9 cellular contexts compared by ENCODE assay signal in genomic region chr1:7954683-7955082, GRCh38. TPM values are rescaled to one million over a fixed set of nuclear protein-coding genes. Genes with fewer than 3 reads are reported as not detected.
DNase-seq lines count a peak whose midpoint lies in the region; ATAC-seq, FAIRE-seq and TF ChIP-seq lines count a peak whose summit lies in the region.
"Had no signal": no experiment of that assay in that cellular context is flagged by ENCODE, and none has a peak within 500 bp of the region (broad histone marks: within the 10 kb centered on the region; RNA-seq: fewer than 3 reads in every experiment).

No MANE protein-coding gene starts in this region.

- ATAC-seq in thoracic aorta (ENCODE audit: insufficient number of reproducible peaks, low FRiP score, low read depth): no peak

- no peaks in the 10 kb centered on the region for H3K27me3 ChIP-seq in iPS-15b (ENCODE audit: control insufficient read depth, insufficient read depth, low read length)
- H3K27me3 ChIP-seq in thoracic aorta (replicated peaks; ENCODE audit: insufficient read depth): no peaks in the 10 kb centered on the region
- no peaks in the 10 kb centered on the region for H3K27me3 ChIP-seq in H9 (ENCODE audit: insufficient read depth, low read length)

- no peak for FAIRE-seq in D721Med (lab: Jason Lieb, UNC)

- H3K4me2 ChIP-seq in H9 (ENCODE audit: insufficient read depth, insufficient read length, low read length): no peak overlapping the region

- no peak overlapping the region for H3K23ac ChIP-seq in H9 (ENCODE audit: insufficient read length, low read depth, low read length)

- H4K91ac ChIP-seq in H9 (ENCODE audit: insufficient read length, low read depth, low read length): no peak overlapping the region

- H3K27ac ChIP-seq in thoracic aorta: peak overlapping the region; percentile 77 to 91
- no peak overlapping the region for H3K27ac ChIP-seq in H9 (ENCODE audit: insufficient read length, low read depth, low read length)
- H3K27ac ChIP-seq: VCaP had no signal

- H3K4me3 ChIP-seq in iPS-15b (ENCODE audit: low read depth, low read length): peak overlapping the region; percentile 85
- peak overlapping the region; percentile 88 for H3K4me3 ChIP-seq in thoracic aorta

- peak overlapping the region; percentile 96 for H3K27ac Mint-ChIP-seq in activated CD4-positive, alpha-beta T cell treated with anti-CD3 and anti-CD28 coated beads, Interleukin-2, amount 10 ng/mL, durations not matched to agents 7 days and 5 days
- H3K27ac Mint-ChIP-seq in activated CD4-positive, alpha-beta memory T cell treated with anti-CD3 and anti-CD28 coated beads, Interleukin-2, amount 10 ng/mL, durations not matched to agents 7 days and 5 days: peak overlapping the region; percentile 96
- no peak overlapping the region for H3K27ac Mint-ChIP-seq in H9

- no peak overlapping the region for H3K18ac ChIP-seq in H9 (ENCODE audit: insufficient read length, low read depth, low read length)

- no peak overlapping the region for H2BK120ac ChIP-seq in H9 (ENCODE audit: low read depth, low read length, poor library complexity, severe bottlenecking)

- no peaks in the 10 kb centered on the region for H3K36me3 Mint-ChIP-seq in activated CD4-positive, alpha-beta T cell treated with anti-CD3 and anti-CD28 coated beads, Interleukin-2, amount 10 ng/mL, durations not matched to agents 7 days and 5 days (ENCODE audit: low read depth)
- H3K36me3 Mint-ChIP-seq in activated CD4-positive, alpha-beta memory T cell treated with anti-CD3 and anti-CD28 coated beads, Interleukin-2, amount 10 ng/mL, durations not matched to agents 7 days and 5 days (ENCODE audit: low read depth): peaks cover 5% of the 10 kb centered on the region
- H3K36me3 Mint-ChIP-seq in H9 (ENCODE audit: insufficient read depth in 1 of 3, low read depth in 3 of 3): peaks cover 0 to 11% (median 3%) of the 10 kb centered on the region in 3 experiments; a peak in 2 of 7 replicates

- H3K36me3 ChIP-seq in iPS-15b (ENCODE audit: control insufficient read depth, insufficient read depth, low read length) (no peaks in the 10 kb centered on the region), thoracic aorta (no peaks in the 10 kb centered on the region)

- H4K5ac ChIP-seq in H9 (ENCODE audit: insufficient read length, low read depth, low read length): no peak overlapping the region

- no peak overlapping the region for H2BK5ac ChIP-seq in H9 (ENCODE audit: insufficient read length, low read length)

- H3K79me2 ChIP-seq in H9 (ENCODE audit: insufficient read depth, low read length): no peaks in the 10 kb centered on the region

- 100% methylated on average over 1 of the region's 7 CpGs for WGBS in H9 (ENCODE audit: extremely low coverage, insufficient read length, low lambda C conversion rate)

- POLR2A ChIA-PET in activated CD4-positive, alpha-beta T cell treated with anti-CD3 and anti-CD28 coated beads, Interleukin-2, amount 10 ng/mL, durations not matched to agents 7 days and 5 days (lab: Charles Lee): no interaction called here
- POLR2A ChIA-PET in activated CD4-positive, alpha-beta memory T cell treated with anti-CD3 and anti-CD28 coated beads, Interleukin-2, amount 10 ng/mL, durations not matched to agents 7 days and 5 days (lab: Charles Lee): interaction anchor here (1.6 kb wide), 1 partner anchor 24 kb away, joined by 4 read pairs; no protein-coding TSS in a partner anchor

- H3K14ac ChIP-seq in H9 (ENCODE audit: insufficient read depth, low read length): no peak overlapping the region

- no peak overlapping the region for H4K8ac ChIP-seq in H9 (replicated peaks; ENCODE audit: insufficient read length, low read depth, low read length)

- no peak for TF ChIP-seq CTCF in thoracic aorta (IDR thresholded peaks at IDR 0.05)
- TF ChIP-seq CTCF in H9 (conservative IDR thresholded peaks at IDR 0.05): no peak
- TF ChIP-seq CTCF in D721Med (IDR thresholded peaks at IDR 0.05; ENCODE audit: insufficient read depth, missing control alignments): no peak

- H3K9ac ChIP-seq in iPS-15b (ENCODE audit: low read depth, low read length) (no peak overlapping the region), H9 (ENCODE audit: extremely low read depth, insufficient read length, low read length) (no peak overlapping the region)

- H4K20me1 ChIP-seq in H9 (ENCODE audit: control insufficient read depth, insufficient read depth, insufficient read length): no peaks in the 10 kb centered on the region

- H2BK12ac ChIP-seq in H9 (ENCODE audit: insufficient read length, low read depth, low read length): no peak overlapping the region

- peak overlapping the region; percentile 85 for H3K4me3 Mint-ChIP-seq in activated CD4-positive, alpha-beta T cell treated with anti-CD3 and anti-CD28 coated beads, Interleukin-2, amount 10 ng/mL, durations not matched to agents 7 days and 5 days
- peak overlapping the region; percentile 88 for H3K4me3 Mint-ChIP-seq in activated CD4-positive, alpha-beta memory T cell treated with anti-CD3 and anti-CD28 coated beads, Interleukin-2, amount 10 ng/mL, durations not matched to agents 7 days and 5 days
- peak overlapping the region in 1 of 2 experiments; percentile 75; a peak in 2 of 5 replicates for H3K4me3 Mint-ChIP-seq in H9

- H2AK5ac ChIP-seq in H9 (ENCODE audit: insufficient read length, low read length): no peak overlapping the region

- H3K4me1 ChIP-seq in iPS-15b (ENCODE audit: control insufficient read depth, insufficient read depth, low read length) (no peaks in the 10 kb centered on the region), thoracic aorta (ENCODE audit: control insufficient read depth in 1 of 2, low read depth in 2 of 2) (peaks cover 0 to 4% of the 10 kb centered on the region in 2 donors), H9 (ENCODE audit: insufficient read depth, low read length) (no peaks in the 10 kb centered on the region)

- no peak overlapping the region for H2BK15ac ChIP-seq in H9 (ENCODE audit: low read depth, low read length)

- no peak overlapping the region for H2AFZ ChIP-seq in H9 (ENCODE audit: low read length)

- H3K56ac ChIP-seq in H9 (ENCODE audit: insufficient read length, low read depth, low read length): no peak overlapping the region

- no peak overlapping the region for H2BK20ac ChIP-seq in H9 (ENCODE audit: low read depth, low read length, poor library complexity, severe bottlenecking)

- no peaks in the 10 kb centered on the region for H3K9me3 ChIP-seq in iPS-15b (ENCODE audit: control insufficient read depth, insufficient read depth, low read length)
- no peaks in the 10 kb centered on the region for H3K9me3 ChIP-seq in thoracic aorta
- no peaks in the 10 kb centered on the region for H3K9me3 ChIP-seq in H9 (ENCODE audit: control insufficient read depth, low read depth, low read length)

- no peak overlapping the region for H3T11ph ChIP-seq in H9 (ENCODE audit: low read length)

- H3K9me3 Mint-ChIP-seq in activated CD4-positive, alpha-beta T cell treated with anti-CD3 and anti-CD28 coated beads, Interleukin-2, amount 10 ng/mL, durations not matched to agents 7 days and 5 days: no peaks in the 10 kb centered on the region
- no peaks in the 10 kb centered on the region for H3K9me3 Mint-ChIP-seq in activated CD4-positive, alpha-beta memory T cell treated with anti-CD3 and anti-CD28 coated beads, Interleukin-2, amount 10 ng/mL, durations not matched to agents 7 days and 5 days
- peaks cover 10 to 13% of the 10 kb centered on the region in 2 experiments for H3K9me3 Mint-ChIP-seq in H9

- no peaks in the 10 kb centered on the region for H3K79me1 ChIP-seq in H9 (ENCODE audit: insufficient read depth, low read depth, low read length, poor library complexity, severe bottlenecking)

- no peak for DNase-seq in activated CD4-positive, alpha-beta T cell treated with anti-CD3 and anti-CD28 coated beads, Interleukin-2, amount 10 ng/mL, durations not matched to agents 7 days and 5 days
- DNase-seq in activated CD4-positive, alpha-beta T cell treated with anti-CD3 and anti-CD28 coated beads for 1 hour: no peak
- DNase-seq in activated CD4-positive, alpha-beta memory T cell treated with anti-CD3 and anti-CD28 coated beads, Interleukin-2, amount 10 ng/mL, durations not matched to agents 7 days and 5 days: no peak
- no peak for DNase-seq in thoracic aorta (ENCODE audit: low spot score)
- DNase-seq in H9: no peak
- DNase-seq in D721Med (ENCODE audit: insufficient read length, low spot score): no peak
- no peak for DNase-seq in stimulated activated CD4-positive, alpha-beta T cell treated with anti-CD3 and anti-CD28 coated beads, Interleukin-4, amount 100 ng/mL, for 4 hours

- H3K27me3 Mint-ChIP-seq in activated CD4-positive, alpha-beta T cell treated with anti-CD3 and anti-CD28 coated beads, Interleukin-2, amount 10 ng/mL, durations not matched to agents 7 days and 5 days: no peaks in the 10 kb centered on the region
- no peaks in the 10 kb centered on the region for H3K27me3 Mint-ChIP-seq in activated CD4-positive, alpha-beta memory T cell treated with anti-CD3 and anti-CD28 coated beads, Interleukin-2, amount 10 ng/mL, durations not matched to agents 7 days and 5 days
- H3K27me3 Mint-ChIP-seq in H9 (ENCODE audit: low read depth): no peaks in the 10 kb centered on the region; the same call in 1 of the 2 replicates

- H3K23me2 ChIP-seq in H9 (ENCODE audit: insufficient read length, low read depth, low read length, poor library complexity, severe bottlenecking): no peaks in the 10 kb centered on the region

- CTCF ChIA-PET in activated CD4-positive, alpha-beta T cell treated with anti-CD3 and anti-CD28 coated beads, Interleukin-2, amount 10 ng/mL, durations not matched to agents 7 days and 5 days (lab: Charles Lee): no interaction called here
- CTCF ChIA-PET in activated CD4-positive, alpha-beta memory T cell treated with anti-CD3 and anti-CD28 coated beads, Interleukin-2, amount 10 ng/mL, durations not matched to agents 7 days and 5 days (lab: Charles Lee): no interaction called here

- H3K4ac ChIP-seq in H9 (ENCODE audit: low read depth, low read length): no peak overlapping the region

- peaks cover 42% of the 10 kb centered on the region for H3K4me1 Mint-ChIP-seq in activated CD4-positive, alpha-beta T cell treated with anti-CD3 and anti-CD28 coated beads, Interleukin-2, amount 10 ng/mL, durations not matched to agents 7 days and 5 days
- peaks cover 51% of the 10 kb centered on the region for H3K4me1 Mint-ChIP-seq in activated CD4-positive, alpha-beta memory T cell treated with anti-CD3 and anti-CD28 coated beads, Interleukin-2, amount 10 ng/mL, durations not matched to agents 7 days and 5 days
- peaks cover 0 to 4% of the 10 kb centered on the region in 2 experiments; a peak in 2 of 4 replicates for H3K4me1 Mint-ChIP-seq in H9

RNA-seq across cellular contexts. Expression of gene PARK7, which starts 6.8 kb away (rescaled TPM):
- 100 to 1,000 TPM; 226 to 232 TPM for total RNA-seq in activated CD4-positive, alpha-beta T cell treated with anti-CD3 and anti-CD28 coated beads, Interleukin-2, amount 10 ng/mL, durations not matched to agents 7 days and 5 days
- total RNA-seq in activated CD4-positive, alpha-beta memory T cell treated with anti-CD3 and anti-CD28 coated beads, Interleukin-2, amount 10 ng/mL, durations not matched to agents 7 days and 5 days: 100 to 1,000 TPM; 261 to 275 TPM
- total RNA-seq in thoracic aorta (100 to 1,000 TPM; 140 to 145 TPM), H9 (2021) (370 and 379 TPM in 2 replicates)

RNA-seq across cellular contexts. Expression of gene TNFRSF9, which starts 14.0 kb away (rescaled TPM):
- total RNA-seq in activated CD4-positive, alpha-beta T cell treated with anti-CD3 and anti-CD28 coated beads, Interleukin-2, amount 10 ng/mL, durations not matched to agents 7 days and 5 days: under 1 TPM; 0.57 to 0.62 TPM
- total RNA-seq in activated CD4-positive, alpha-beta memory T cell treated with anti-CD3 and anti-CD28 coated beads, Interleukin-2, amount 10 ng/mL, durations not matched to agents 7 days and 5 days: 1 to 10 TPM; 8.0 TPM
- not detected for total RNA-seq in thoracic aorta
- total RNA-seq in H9 (2021): not detected in 2 replicates

Comparison
In these comparisons a context has a peak if more than half of its experiments do, and no peak if none do; other contexts are left out.
1. H3K27ac Mint-ChIP-seq: peak in activated CD4-positive, alpha-beta T cell treated with anti-CD3 and anti-CD28 coated beads, Interleukin-2, amount 10 ng/mL, durations not matched to agents 7 days and 5 days (single experiment) and activated CD4-positive, alpha-beta memory T cell treated with anti-CD3 and anti-CD28 coated beads, Interleukin-2, amount 10 ng/mL, durations not matched to agents 7 days and 5 days (single experiment); none in H9 (0 of 3).